In the genomic region with DNA sequence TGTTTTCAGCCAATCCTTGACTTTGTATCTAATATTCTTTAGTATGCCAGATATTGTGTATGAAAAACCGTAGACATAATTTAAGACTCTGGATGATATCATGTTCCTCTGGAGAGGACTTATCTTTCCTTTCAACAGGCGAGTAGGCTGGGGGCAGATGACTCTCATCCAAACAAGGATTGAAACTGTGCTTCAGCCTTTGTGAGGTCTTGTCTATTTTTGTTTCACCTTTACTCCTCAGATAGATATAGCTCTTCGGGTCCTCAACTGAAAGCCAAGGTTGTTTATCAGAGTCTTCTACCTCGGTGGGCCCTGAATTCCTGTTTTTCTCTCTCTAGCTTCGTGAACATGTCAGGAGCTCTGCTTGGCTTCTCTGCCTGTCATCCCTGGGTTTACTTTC, we compare ENCODE assay signal across 19 cellular contexts.
DNase-seq lines count a peak whose midpoint lies in the region; ATAC-seq and TF ChIP-seq lines count a peak whose summit lies in the region.
"Had no signal": no experiment of that assay in that cellular context is flagged by ENCODE, and none has a peak within 500 bp of the region (broad histone marks: within the 10 kb centered on the region; RNA-seq: fewer than 3 reads in every experiment).

No MANE protein-coding gene starts in this region.

- DNase-seq in RPMI8226 (peak; percentile 30), heart right ventricle (no peak), right cardiac atrium (no peak), NCI-H2029 (lab: John Stamatoyannopoulos, UW) (no peak), endodermal cell (no peak), testis (no peak)
- DNase-seq: BE2C; CD8-positive, alpha-beta T cell; COR-L47; DMS153; DMS79 treated with DMSO at 0.1 percent for 48 hours; GDM1; GOT3; H9 had no signal

- H3K9ac ChIP-seq in KMS-11: no peak overlapping the region
- H3K9ac ChIP-seq in endodermal cell (ENCODE audit: extremely low read depth, low read length, poor library complexity, severe bottlenecking): no peak overlapping the region

- no peak overlapping the region for H3K4me3 Mint-ChIP-seq in endodermal cell
- H3K4me3 Mint-ChIP-seq: CD8-positive, alpha-beta T cell; H9 had no signal

- H3K9me3 ChIP-seq in heart right ventricle (peaks cover 0 to 28% (median 10%) of the 10 kb centered on the region in 11 donors), right cardiac atrium (ENCODE audit: control insufficient read depth, low read length) (no peaks in the 10 kb centered on the region), endodermal cell (ENCODE audit: control insufficient read depth, low read length) (peaks cover 4% of the 10 kb centered on the region), testis (no peaks in the 10 kb centered on the region)
- H3K9me3 ChIP-seq: BE2C had no signal

- no peak overlapping the region for H3K27ac Mint-ChIP-seq in endodermal cell
- H3K27ac Mint-ChIP-seq: CD8-positive, alpha-beta T cell; H9 had no signal

- H2AFZ ChIP-seq in KMS-11 (ENCODE audit: low read depth): peak overlapping the region; percentile 18

- TF ChIP-seq CTCF in KMS-11 (conservative IDR thresholded peaks at IDR 0.05; ENCODE audit: low read depth, low read length) (no peak), heart right ventricle (IDR thresholded peaks at IDR 0.05) (no peak), endodermal cell (conservative IDR thresholded peaks at IDR 0.05) (no peak), testis (IDR thresholded peaks at IDR 0.05) (no peak)

- H3K4me3 ChIP-seq in KMS-11 (IDR thresholded peaks at IDR 0.05; ENCODE audit: insufficient read depth, low read depth, low read length): no peak overlapping the region
- H3K4me3 ChIP-seq in heart right ventricle: no peak overlapping the region
- no peak overlapping the region for H3K4me3 ChIP-seq in right cardiac atrium (ENCODE audit: low read length)
- H3K4me3 ChIP-seq in endodermal cell (ENCODE audit: low read length): no peak overlapping the region
- no peak overlapping the region for H3K4me3 ChIP-seq in testis
- H3K4me3 ChIP-seq: A549 had no signal

- no peaks in the 10 kb centered on the region for H3K4me1 ChIP-seq in KMS-11 (ENCODE audit: low read depth, poor library complexity, severe bottlenecking)
- H3K4me1 ChIP-seq in heart right ventricle: no peaks in the 10 kb centered on the region
- H3K4me1 ChIP-seq in right cardiac atrium (ENCODE audit: control insufficient read depth, insufficient read depth, low read length): no peaks in the 10 kb centered on the region
- no peaks in the 10 kb centered on the region for H3K4me1 ChIP-seq in endodermal cell (ENCODE audit: control insufficient read depth, insufficient read depth, low read length)
- H3K4me1 ChIP-seq in testis: no peaks in the 10 kb centered on the region
- H3K4me1 ChIP-seq: A549, BE2C had no signal

- no peak overlapping the region for H3K27ac ChIP-seq in KMS-11
- H3K27ac ChIP-seq in heart right ventricle: peak overlapping the region in 4 of 10 donors; percentile 34 to 44 (median 40)
- peak overlapping the region; percentile 72 for H3K27ac ChIP-seq in right cardiac atrium (ENCODE audit: low read length)
- H3K27ac ChIP-seq in endodermal cell (ENCODE audit: low read depth, low read length): no peak overlapping the region
- no peak overlapping the region for H3K27ac ChIP-seq in testis
- H3K27ac ChIP-seq: A549, C4-2B had no signal

- no peaks in the 10 kb centered on the region for H4K20me1 ChIP-seq in KMS-11 (ENCODE audit: insufficient read depth)

- no peaks in the 10 kb centered on the region for H3K79me2 ChIP-seq in KMS-11 (ENCODE audit: insufficient read depth, low read depth)

- H3K9me3 Mint-ChIP-seq in endodermal cell: peaks cover 17% of the 10 kb centered on the region

- 26% methylated on average over 5 of the region's 5 CpGs for WGBS in heart right ventricle, 2 donors
- WGBS in right cardiac atrium: 37% methylated on average over 5 of the region's 5 CpGs
- WGBS in endodermal cell (ENCODE audit: insufficient coverage in 1 of 2, insufficient read length in 1 of 2), 2 experiments: 87 to 88% methylated on average over 5 of the region's 5 CpGs
- 66 to 84% methylated on average over 5 of the region's 5 CpGs for WGBS in testis, 2 donors

- intact Hi-C loops in heart right ventricle (cut with DNase I): no loop called here
- intact Hi-C loops in right cardiac atrium (cut with DNase I): no loop called here
- intact Hi-C loops in testis (cut with DNase I; ENCODE audit: low total_unique reads): no loop called here

- H3K4me2 ChIP-seq in KMS-11: peak overlapping the region; percentile 33; the same call in 1 of the 2 replicates
- H3K4me2 ChIP-seq: A549 had no signal

- no peak for TF ChIP-seq POLR2A in testis (IDR thresholded peaks at IDR 0.05)

- no peaks in the 10 kb centered on the region for H3K36me3 ChIP-seq in KMS-11 (ENCODE audit: insufficient read depth)
- H3K36me3 ChIP-seq in heart right ventricle: no peaks in the 10 kb centered on the region
- H3K36me3 ChIP-seq in endodermal cell (ENCODE audit: control insufficient read depth, insufficient read depth, low read length): no peaks in the 10 kb centered on the region
- no peaks in the 10 kb centered on the region for H3K36me3 ChIP-seq in testis (ENCODE audit: low read depth, missing control alignments)
- H3K36me3 ChIP-seq: BE2C had no signal

- H3K36me3 Mint-ChIP-seq in endodermal cell (ENCODE audit: low read depth): no peaks in the 10 kb centered on the region
- H3K36me3 Mint-ChIP-seq: CD8-positive, alpha-beta T cell had no signal

- H3K27me3 Mint-ChIP-seq in endodermal cell (ENCODE audit: insufficient read depth): peaks cover 22% of the 10 kb centered on the region

- ATAC-seq in heart right ventricle: peak in 7 of 8 donors; percentile 23 to 88 (median 70)
- peak in 1 of 2 donors; percentile 37 for ATAC-seq in right cardiac atrium
- no peak for ATAC-seq in HG02852 (IDR thresholded peaks at IDR 0.05; ENCODE audit: unreplicated experiment)
- ATAC-seq: A549; CD8-positive, alpha-beta T cell; HepG2 had no signal

- H3K4me1 Mint-ChIP-seq in endodermal cell: no peaks in the 10 kb centered on the region
- H3K4me1 Mint-ChIP-seq: H9 had no signal

- no peaks in the 10 kb centered on the region for H3K27me3 ChIP-seq in KMS-11 (ENCODE audit: insufficient read depth, low read depth)
- H3K27me3 ChIP-seq in heart right ventricle: peaks cover 0 to 6% (median 0%) of the 10 kb centered on the region in 7 donors
- H3K27me3 ChIP-seq in right cardiac atrium (ENCODE audit: control insufficient read depth, insufficient read depth): no peaks in the 10 kb centered on the region
- no peaks in the 10 kb centered on the region for H3K27me3 ChIP-seq in endodermal cell (ENCODE audit: control insufficient read depth, insufficient read depth, low read length, poor library complexity, severe bottlenecking)
- no peaks in the 10 kb centered on the region for H3K27me3 ChIP-seq in testis
- H3K27me3 ChIP-seq: BE2C had no signal
